Comparison of ENCODE assay signal across 8 cellular contexts in genomic region chr5:154811653-154812465, GRCh38. TPM values are rescaled to one million over a fixed set of nuclear protein-coding genes. Genes with fewer than 3 reads are reported as not detected.
DNase-seq lines count a peak whose midpoint lies in the region; TF ChIP-seq lines count a peak whose summit lies in the region.

No MANE protein-coding gene starts in this region.

- H3K4me3 ChIP-seq in vagina = no peak overlapping the region

- peaks cover 32% of the 10 kb centered on the region for H3K4me1 Mint-ChIP-seq in activated naive CD4-positive, alpha-beta T cell treated with anti-CD3 and anti-CD28 coated beads, Interleukin-2, amount 10 ng/mL, durations not matched to agents 7 days and 5 days
- H3K4me1 Mint-ChIP-seq in glutamatergic neuron (ENCODE audit: low read depth, unreplicated experiment) = no peaks in the 10 kb centered on the region
- no peaks in the 10 kb centered on the region for H3K4me1 Mint-ChIP-seq in progenitor cell of endocrine pancreas (ENCODE audit: low read depth)

- peaks cover 0 to 88% of the 10 kb centered on the region in 2 donors for H3K36me3 ChIP-seq in vagina

- peaks cover 70% of the 10 kb centered on the region for H3K36me3 Mint-ChIP-seq in activated naive CD4-positive, alpha-beta T cell treated with anti-CD3 and anti-CD28 coated beads, Interleukin-2, amount 10 ng/mL, durations not matched to agents 7 days and 5 days
- peaks cover 6% of the 10 kb centered on the region for H3K36me3 Mint-ChIP-seq in glutamatergic neuron (ENCODE audit: unreplicated experiment)
- peaks cover 44% of the 10 kb centered on the region for H3K36me3 Mint-ChIP-seq in progenitor cell of endocrine pancreas (ENCODE audit: insufficient read depth)

- H3K27me3 ChIP-seq in vagina = no peaks in the 10 kb centered on the region

- peak; percentile 69 for DNase-seq in SIG-M5 treated with dmso at 0.1 percent for 504 hours (lab: John Stamatoyannopoulos, UW; ENCODE audit: unreplicated experiment)
- DNase-seq in SIG-M5 (lab: John Stamatoyannopoulos, UW) = no peak
- peak; percentile 80 for DNase-seq in HT-29 (ENCODE audit: low spot score)
- DNase-seq in SK-N-DZ (ENCODE audit: low spot score) = peak; percentile 63
- peak; percentile 75 for DNase-seq in activated naive CD4-positive, alpha-beta T cell treated with anti-CD3 and anti-CD28 coated beads, Interleukin-2, amount 10 ng/mL, durations not matched to agents 7 days and 5 days
- peak; percentile 73 for DNase-seq in glutamatergic neuron
- peak; percentile 18 for DNase-seq in progenitor cell of endocrine pancreas (ENCODE audit: low spot score, unreplicated experiment)
- DNase-seq in vagina (ENCODE audit: extremely low spot score in 2 of 2) = no peak

- TF ChIP-seq POLR2A in vagina (IDR thresholded peaks at IDR 0.05) = no peak

- peak overlapping the region; percentile 68 for H3K27ac Mint-ChIP-seq in activated naive CD4-positive, alpha-beta T cell treated with anti-CD3 and anti-CD28 coated beads, Interleukin-2, amount 10 ng/mL, durations not matched to agents 7 days and 5 days
- no peak overlapping the region for H3K27ac Mint-ChIP-seq in glutamatergic neuron (ENCODE audit: unreplicated experiment)
- H3K27ac Mint-ChIP-seq in progenitor cell of endocrine pancreas = peak overlapping the region; percentile 22

- TF ChIP-seq CTCF in glutamatergic neuron (IDR thresholded peaks at IDR 0.05; ENCODE audit: partially characterized antibody, unreplicated experiment) = peak; percentile 84
- TF ChIP-seq CTCF in progenitor cell of endocrine pancreas (IDR thresholded peaks at IDR 0.05; ENCODE audit: unreplicated experiment) = peak; percentile 85
- peak; percentile 57 to 85 (median 72) for TF ChIP-seq CTCF in vagina (IDR thresholded peaks at IDR 0.05)

- intact Hi-C loops in vagina (cut with DNase I) = loop anchor here (5.0 kb wide), 1 partner anchor 145 kb away; no protein-coding TSS in a partner anchor

- no peaks in the 10 kb centered on the region for H3K27me3 Mint-ChIP-seq in activated naive CD4-positive, alpha-beta T cell treated with anti-CD3 and anti-CD28 coated beads, Interleukin-2, amount 10 ng/mL, durations not matched to agents 7 days and 5 days
- H3K27me3 Mint-ChIP-seq in glutamatergic neuron (ENCODE audit: unreplicated experiment) = peaks cover 6% of the 10 kb centered on the region
- H3K27me3 Mint-ChIP-seq in progenitor cell of endocrine pancreas = no peaks in the 10 kb centered on the region

- no peaks in the 10 kb centered on the region for H3K9me3 Mint-ChIP-seq in activated naive CD4-positive, alpha-beta T cell treated with anti-CD3 and anti-CD28 coated beads, Interleukin-2, amount 10 ng/mL, durations not matched to agents 7 days and 5 days
- peaks cover 2% of the 10 kb centered on the region for H3K9me3 Mint-ChIP-seq in glutamatergic neuron (ENCODE audit: unreplicated experiment)
- H3K9me3 Mint-ChIP-seq in progenitor cell of endocrine pancreas (ENCODE audit: low read depth) = no peaks in the 10 kb centered on the region

- no peak overlapping the region for H3K27ac ChIP-seq in vagina

- no peaks in the 10 kb centered on the region for H3K4me1 ChIP-seq in vagina

- CTCF ChIA-PET in activated naive CD4-positive, alpha-beta T cell treated with anti-CD3 and anti-CD28 coated beads, Interleukin-2, amount 10 ng/mL, durations not matched to agents 7 days and 5 days (lab: Charles Lee) = interaction anchor here (1.1 kb wide), 3 partner anchors 54 to 162 kb away, joined by 3 to 7 read pairs (median 3); no protein-coding TSS in a partner anchor

- no peak overlapping the region for H3K4me3 Mint-ChIP-seq in activated naive CD4-positive, alpha-beta T cell treated with anti-CD3 and anti-CD28 coated beads, Interleukin-2, amount 10 ng/mL, durations not matched to agents 7 days and 5 days
- no peak overlapping the region for H3K4me3 Mint-ChIP-seq in glutamatergic neuron (ENCODE audit: unreplicated experiment)
- no peak overlapping the region for H3K4me3 Mint-ChIP-seq in progenitor cell of endocrine pancreas (ENCODE audit: low read depth)

- no peaks in the 10 kb centered on the region for H3K9me3 ChIP-seq in vagina

RNA-seq across cellular contexts. Expression of gene FAXDC2, which starts 38.5 kb away (rescaled TPM):
- 3.5 and 3.6 TPM in 2 replicates for total RNA-seq in HT-29 (2014; rRNA removed; shearing (Covaris generic))
- 6.4 and 9.5 TPM in 2 replicates for polyA plus RNA-seq in SK-N-DZ (2014; cell fraction: cytosol; rRNA removed)
- 6.4 and 9.0 TPM in 2 replicates for polyA plus RNA-seq in SK-N-DZ (2014; cell fraction: nucleus; rRNA removed)
- 0.66 TPM for total RNA-seq in glutamatergic neuron (ENCODE audit: unreplicated experiment)
- total RNA-seq in progenitor cell of endocrine pancreas = 14.8 and 15.8 TPM in 2 replicates
- 35.4 TPM for total RNA-seq in vagina

RNA-seq across cellular contexts. Expression of gene CNOT8, which starts 46.6 kb away (rescaled TPM):
- 40.7 and 42.9 TPM in 2 replicates for total RNA-seq in HT-29 (2014; rRNA removed; shearing (Covaris generic))
- polyA plus RNA-seq in SK-N-DZ (2014; cell fraction: cytosol; rRNA removed) = 108 and 151 TPM in 2 replicates
- polyA plus RNA-seq in SK-N-DZ (2014; cell fraction: nucleus; rRNA removed) = 59.7 and 74.1 TPM in 2 replicates
- total RNA-seq in glutamatergic neuron (ENCODE audit: unreplicated experiment) = 54.7 TPM
- total RNA-seq in progenitor cell of endocrine pancreas = 55.4 and 56.4 TPM in 2 replicates
- 62.1 TPM for total RNA-seq in vagina

RNA-seq across cellular contexts. Expression of gene LARP1, which starts 56.7 kb away (rescaled TPM):
- total RNA-seq in HT-29 (2014; rRNA removed; shearing (Covaris generic)) = 117 and 123 TPM in 2 replicates
- 89.5 and 92.3 TPM in 2 replicates for polyA plus RNA-seq in SK-N-DZ (2014; cell fraction: cytosol; rRNA removed)
- polyA plus RNA-seq in SK-N-DZ (2014; cell fraction: nucleus; rRNA removed) = 82.9 and 128 TPM in 2 replicates
- 199 TPM for total RNA-seq in glutamatergic neuron (ENCODE audit: unreplicated experiment)
- total RNA-seq in progenitor cell of endocrine pancreas = 225 and 234 TPM in 2 replicates
- 98.0 TPM for total RNA-seq in vagina

Comparison
In these comparisons a context has a peak if more than half of its experiments do, and no peak if none do; other contexts are left out.
1. DNase-seq: peak in SIG-M5 treated with dmso at 0.1 percent for 504 hours (single experiment), HT-29 (single experiment), SK-N-DZ (single experiment), activated naive CD4-positive, alpha-beta T cell treated with anti-CD3 and anti-CD28 coated beads, Interleukin-2, amount 10 ng/mL, durations not matched to agents 7 days and 5 days (single experiment), glutamatergic neuron (single experiment) and progenitor cell of endocrine pancreas (single experiment); none in SIG-M5 (single experiment) and vagina (0 of 2).
2. Peak in every context shown above with its lines, with median percentiles within 50 percentile points of each other: CTCF ChIP-seq.